In genomic region chr11:93288079-93288478, GRCh38 we compare ENCODE assay signal across 16 cellular contexts. TPM values are rescaled to one million over a fixed set of nuclear protein-coding genes. Genes with fewer than 3 reads are reported as not detected.
DNase-seq lines count a peak whose midpoint lies in the region; ATAC-seq and TF ChIP-seq lines count a peak whose summit lies in the region.
"Had no signal": no experiment of that assay in that cellular context is flagged by ENCODE, and none has a peak within 500 bp of the region (broad histone marks: within the 10 kb centered on the region; RNA-seq: fewer than 3 reads in every experiment).

No MANE protein-coding gene starts in this region.

- peak overlapping the region; percentile 43 for H3K4me2 ChIP-seq in OCI-LY7 (ENCODE audit: low read length)

- H3K79me2 ChIP-seq in OCI-LY7 (ENCODE audit: insufficient read depth, low read depth, low read length), result no peaks in the 10 kb centered on the region

- no peaks in the 10 kb centered on the region for H3K9me3 ChIP-seq in OCI-LY7 (ENCODE audit: low read length)

- no peaks in the 10 kb centered on the region for H3K9me2 ChIP-seq in OCI-LY7 (ENCODE audit: insufficient read depth, low read length)

- TF ChIP-seq CTCF in GM12864 (IDR thresholded peaks at IDR 0.05; ENCODE audit: low read depth, low read length, missing control alignments) (no peak), OCI-LY7 (conservative IDR thresholded peaks at IDR 0.05; ENCODE audit: low read length) (no peak)

- CTCF ChIA-PET in OCI-LY7 (lab: Charles Lee; ENCODE audit: unreplicated experiment), result no interaction called here

- H3K4me3 ChIP-seq in GM12864 (ENCODE audit: low read depth, low read length) (no peak overlapping the region), OCI-LY7 (ENCODE audit: low read depth, low read length, poor library complexity, severe bottlenecking) (no peak overlapping the region)
- H3K4me3 ChIP-seq: SK-N-MC had no signal

- POLR2A ChIA-PET in OCI-LY7 (lab: Charles Lee), result interaction anchor here (0.6 kb wide), 1 partner anchor 119 kb away, joined by 3 read pairs; no protein-coding TSS in a partner anchor

- no peak overlapping the region for H3K4me3 Mint-ChIP-seq in activated T-helper 17 cell treated with anti-CD3 and anti-CD28 coated beads, Interleukin-2, amount 50 U/mL, for 72 hours
- H3K4me3 Mint-ChIP-seq: stimulated activated naive B cell treated with anti-CD40 and anti-IgM and Interleukin-4, amounts not matched to agents 10 μg/mL and 1 μg/mL and 100 μg/mL, for 72 hours had no signal

- no TSS peak for BruUV-seq in OCI-LY7 (replicated peaks; lab: Mats Ljungman, UMichigan)

- H3K9me3 Mint-ChIP-seq in activated T-helper 17 cell treated with anti-CD3 and anti-CD28 coated beads, Interleukin-2, amount 50 U/mL, for 72 hours, result no peaks in the 10 kb centered on the region

- H3K27ac Mint-ChIP-seq in activated T-helper 17 cell treated with anti-CD3 and anti-CD28 coated beads, Interleukin-2, amount 50 U/mL, for 72 hours, result no peak overlapping the region
- H3K27ac Mint-ChIP-seq: stimulated activated naive B cell treated with anti-CD40 and anti-IgM and Interleukin-4, amounts not matched to agents 10 μg/mL and 1 μg/mL and 100 μg/mL, for 72 hours had no signal

- H2AFZ ChIP-seq in OCI-LY7 (ENCODE audit: low read length), result peak overlapping the region; percentile 58; the same call in 1 of the 2 replicates

- H3K27me3 Mint-ChIP-seq in activated T-helper 17 cell treated with anti-CD3 and anti-CD28 coated beads, Interleukin-2, amount 50 U/mL, for 72 hours, result no peaks in the 10 kb centered on the region

- ATAC-seq in GM21360 (IDR thresholded peaks at IDR 0.05; ENCODE audit: unreplicated experiment), result peak; percentile 75
- ATAC-seq in HG03095 (IDR thresholded peaks at IDR 0.05; ENCODE audit: unreplicated experiment), result peak; percentile 62
- no peak for ATAC-seq in activated T-helper 17 cell treated with anti-CD3 and anti-CD28 coated beads, Interleukin-2, amount 50 U/mL, for 72 hours (replicated peaks)
- ATAC-seq: stimulated activated naive B cell treated with anti-CD40 and anti-IgM and Interleukin-4, amounts not matched to agents 10 μg/mL and 1 μg/mL and 100 μg/mL, for 72 hours had no signal

- DNase-seq in GM12864 (ENCODE audit: low read depth) (peak; percentile 73), OCI-LY7 (ENCODE audit: low spot score) (peak; percentile 74), iPS-NIHi11 (ENCODE audit: low spot score) (no peak), globus pallidus (ENCODE audit: low spot score) (no peak), glomerular visceral epithelial cell (ENCODE audit: extremely low spot score) (no peak)
- DNase-seq: activated effector memory CD4-positive, alpha-beta T cell treated with anti-CD3 and anti-CD28 coated beads, Interleukin-2, amount 50 U/mL, for 16 hours; midbrain; NCI-H2029; stimulated activated naive B cell treated with anti-CD40 and anti-IgM and Interleukin-4, amounts not matched to agents 10 μg/mL and 1 μg/mL and 100 μg/mL, for 72 hours had no signal

- H3K4me1 Mint-ChIP-seq in activated T-helper 17 cell treated with anti-CD3 and anti-CD28 coated beads, Interleukin-2, amount 50 U/mL, for 72 hours, result no peaks in the 10 kb centered on the region
- H3K4me1 Mint-ChIP-seq: stimulated activated naive B cell treated with anti-CD40 and anti-IgM and Interleukin-4, amounts not matched to agents 10 μg/mL and 1 μg/mL and 100 μg/mL, for 72 hours had no signal

- no peaks in the 10 kb centered on the region for H4K20me1 ChIP-seq in OCI-LY7 (ENCODE audit: insufficient read depth, low read length)

- intact Hi-C loops in OCI-LY7 (cut with micrococcal nuclease; ENCODE audit: unreplicated experiment), result loop anchor here (1.0 kb wide), 1 partner anchor 254 kb away; no protein-coding TSS in a partner anchor

- peaks cover 17% of the 10 kb centered on the region for H3K4me1 ChIP-seq in OCI-LY7 (ENCODE audit: insufficient read depth, low read length, poor library complexity, severe bottlenecking)

- H3K27ac ChIP-seq in OCI-LY7 (ENCODE audit: low read depth, low read length, poor library complexity, severe bottlenecking), result peak overlapping the region; percentile 63
- H3K27ac ChIP-seq: epithelial cell of prostate, SK-N-MC had no signal

- no peaks in the 10 kb centered on the region for H3K36me3 Mint-ChIP-seq in activated T-helper 17 cell treated with anti-CD3 and anti-CD28 coated beads, Interleukin-2, amount 50 U/mL, for 72 hours (ENCODE audit: low read depth)
- H3K36me3 Mint-ChIP-seq: stimulated activated naive B cell treated with anti-CD40 and anti-IgM and Interleukin-4, amounts not matched to agents 10 μg/mL and 1 μg/mL and 100 μg/mL, for 72 hours had no signal

- no peaks in the 10 kb centered on the region for H3K36me3 ChIP-seq in OCI-LY7 (ENCODE audit: insufficient read depth, low read length)

RNA-seq across cellular contexts. Expression of gene DEUP1, which starts 42.5 kb away (rescaled TPM):
- total RNA-seq in OCI-LY7 (2014; rRNA removed; shearing (Covaris generic)), result 0.28 TPM in 1 of 2 replicates, not detected in the other
- not detected in 2 replicates for total RNA-seq in OCI-LY7 (2022)
- not detected for total RNA-seq in activated T-helper 17 cell treated with anti-CD3 and anti-CD28 coated beads, Interleukin-2, amount 50 U/mL, for 72 hours
- total RNA-seq: kidney epithelial cell, skeletal muscle tissue had no signal

Comparison
In these comparisons a context has a peak if more than half of its experiments do, and no peak if none do; other contexts are left out.
1. DNase-seq: peak in GM12864 (single experiment) and OCI-LY7 (single experiment); none in iPS-NIHi11 (single experiment), globus pallidus (single experiment) and glomerular visceral epithelial cell (single experiment).